7 cellular contexts compared by ENCODE assay signal in genomic region chr19:40598121-40598917, GRCh38. TPM values are rescaled to one million over a fixed set of nuclear protein-coding genes. Genes with fewer than 3 reads are reported as not detected.
DNase-seq lines count a peak whose midpoint lies in the region; ATAC-seq and TF ChIP-seq lines count a peak whose summit lies in the region.

No MANE protein-coding gene starts in this region.

- H3K27me3 Mint-ChIP-seq in T-helper 1 cell treated with Interleukin-12 subunit alpha and Interleukin-12 subunit beta and Interleukin-4 antibody, amounts not matched to agents 30 μg/mL and 1 μg/mL, for 36 hours (ENCODE audit: low read depth): peaks cover 65% of the 10 kb centered on the region

- TF ChIP-seq POLR2A in adrenal gland (IDR thresholded peaks at IDR 0.05): no peak

- H3K27ac Mint-ChIP-seq in T-helper 1 cell treated with Interleukin-12 subunit alpha and Interleukin-12 subunit beta and Interleukin-4 antibody, amounts not matched to agents 30 μg/mL and 1 μg/mL, for 36 hours: no peak overlapping the region

- peaks cover 15% of the 10 kb centered on the region for H3K27me3 ChIP-seq in adrenal gland
- H3K27me3 ChIP-seq in left ventricle myocardium inferior (ENCODE audit: low read depth): peaks cover 35% of the 10 kb centered on the region

- DNase-seq in GM13976 (ENCODE audit: low spot score) (peak; percentile 87), NCI-H146 treated with DMSO at 0.1 percent for 48 hours (lab: John Stamatoyannopoulos, UW; ENCODE audit: unreplicated experiment) (peak; percentile 59), adrenal gland (peak; percentile 83 to 92 (median 89)), left ventricle myocardium inferior (peak; percentile 89), renal cortical epithelial cell (ENCODE audit: low read depth) (peak; percentile 72)

- H3K9me3 ChIP-seq in adrenal gland (replicated peaks in 1 of 3) (no peaks in the 10 kb centered on the region), left ventricle myocardium inferior (replicated peaks) (no peaks in the 10 kb centered on the region)

- in situ Hi-C loops in GM13976 (cut with MboI; ENCODE audit: low sequenced_read_pairs, unreplicated experiment): no loop called here

- TF ChIP-seq CTCF in GM13976 (IDR thresholded peaks at IDR 0.05; ENCODE audit: borderline replicate concordance, control extremely low read depth, extremely low read depth, insufficient read depth, missing control alignments) (peak; percentile 99), adrenal gland (IDR thresholded peaks at IDR 0.05) (peak; percentile 94 to 97 (median 95)), left ventricle myocardium inferior (IDR thresholded peaks at IDR 0.05; ENCODE audit: borderline replicate concordance) (peak; percentile 97)

- 1% methylated on average over 16 to 46 of the region's 46 CpGs for WGBS in adrenal gland, 4 donors

- H3K4me1 Mint-ChIP-seq in T-helper 1 cell treated with Interleukin-12 subunit alpha and Interleukin-12 subunit beta and Interleukin-4 antibody, amounts not matched to agents 30 μg/mL and 1 μg/mL, for 36 hours (ENCODE audit: low read depth): peaks cover 42% of the 10 kb centered on the region

- H3K4me3 Mint-ChIP-seq in T-helper 1 cell treated with Interleukin-12 subunit alpha and Interleukin-12 subunit beta and Interleukin-4 antibody, amounts not matched to agents 30 μg/mL and 1 μg/mL, for 36 hours: peak overlapping the region; percentile 3

- no peak overlapping the region for H3K27ac ChIP-seq in adrenal gland
- peak overlapping the region; percentile 93 for H3K27ac ChIP-seq in left ventricle myocardium inferior (replicated peaks)

- H3K36me3 ChIP-seq in adrenal gland (replicated peaks in 1 of 2) (no peaks in the 10 kb centered on the region), left ventricle myocardium inferior (no peaks in the 10 kb centered on the region)

- ATAC-seq in HG03025 (IDR thresholded peaks at IDR 0.05; ENCODE audit: low FRiP score, unreplicated experiment): no peak

- H3K36me3 Mint-ChIP-seq in T-helper 1 cell treated with Interleukin-12 subunit alpha and Interleukin-12 subunit beta and Interleukin-4 antibody, amounts not matched to agents 30 μg/mL and 1 μg/mL, for 36 hours (ENCODE audit: low read depth): peaks cover 2% of the 10 kb centered on the region

- no peak overlapping the region for H3K4me3 ChIP-seq in adrenal gland
- peak overlapping the region; percentile 58 for H3K4me3 ChIP-seq in left ventricle myocardium inferior

- H3K9me3 Mint-ChIP-seq in T-helper 1 cell treated with Interleukin-12 subunit alpha and Interleukin-12 subunit beta and Interleukin-4 antibody, amounts not matched to agents 30 μg/mL and 1 μg/mL, for 36 hours: no peaks in the 10 kb centered on the region

- intact Hi-C loops in adrenal gland (cut with DNase I): loop anchor here (5.0 to 10.0 kb wide), 2 partner anchors 66 to 134 kb away; partner anchors contain the start of genes BLVRB (in 1 of the 2) and SPTBN4 (in 1 of the 2)
- intact Hi-C loops in left ventricle myocardium inferior (cut with micrococcal nuclease): loop anchor here (5.0 kb wide), 1 partner anchor 71 kb away; no protein-coding TSS in a partner anchor

- H3K4me1 ChIP-seq in adrenal gland (replicated peaks in 1 of 2): peaks cover 14 to 45% of the 10 kb centered on the region in 2 donors
- peaks cover 63% of the 10 kb centered on the region for H3K4me1 ChIP-seq in left ventricle myocardium inferior

RNA-seq across cellular contexts. Expression of gene LTBP4, which starts 2.9 kb away (rescaled TPM):
- total RNA-seq in adrenal gland: 100 to 1,000 TPM in 6 of 8 donors, 10 to 100 TPM in 2; 46.7 to 205 (median 121) TPM
- 100 to 1,000 TPM in 2 of 3 donors, 10 to 100 TPM in 1; 15.3 to 272 (median 142) TPM for polyA plus RNA-seq in adrenal gland
- 260 TPM for total RNA-seq in left ventricle myocardium inferior
- 14.9 and 15.5 TPM in 2 replicates for total RNA-seq in renal cortical epithelial cell

RNA-seq across cellular contexts. Expression of gene SHKBP1, which starts 21.6 kb away (rescaled TPM):
- total RNA-seq in adrenal gland (10 to 100 TPM; 37.4 to 96.3 (median 51.6) TPM), left ventricle myocardium inferior (14.8 TPM), renal cortical epithelial cell (32.8 and 53.5 TPM in 2 replicates)
- 100 to 1,000 TPM in 2 of 3 donors, 10 to 100 TPM in 1; 17.8 to 157 (median 118) TPM for polyA plus RNA-seq in adrenal gland
